8 cellular contexts compared by ENCODE assay signal in genomic region chr6:32971245-32971580, GRCh38. TPM values are rescaled to one million over a fixed set of nuclear protein-coding genes. Genes with fewer than 3 reads are reported as not detected.
DNase-seq lines count a peak whose midpoint lies in the region; ATAC-seq and TF ChIP-seq lines count a peak whose summit lies in the region.

No MANE protein-coding gene starts in this region.

- peak overlapping the region; percentile 89 for H3K4me3 ChIP-seq in iPS-18a (ENCODE audit: low read length)

- no peak for ATAC-seq in activated T-helper 17 cell treated with anti-CD3 and anti-CD28 coated beads, Interleukin-2, amount 50 U/mL, for 72 hours (replicated peaks)
- ATAC-seq in stimulated activated naive CD8-positive, alpha-beta T cell treated with anti-CD3 and anti-CD28 coated beads, Interleukin-15, amount 100 ng/mL, for 72 hours, result no peak

- H3K36me3 Mint-ChIP-seq in HFFc6 (ENCODE audit: low read depth), result peaks cover 50% of the 10 kb centered on the region
- peaks cover 88% of the 10 kb centered on the region for H3K36me3 Mint-ChIP-seq in activated T-helper 17 cell treated with anti-CD3 and anti-CD28 coated beads, Interleukin-2, amount 50 U/mL, for 72 hours (ENCODE audit: low read depth)

- H3K9me3 Mint-ChIP-seq in HFFc6, result peaks cover 13% of the 10 kb centered on the region
- no peaks in the 10 kb centered on the region for H3K9me3 Mint-ChIP-seq in activated T-helper 17 cell treated with anti-CD3 and anti-CD28 coated beads, Interleukin-2, amount 50 U/mL, for 72 hours
- no peaks in the 10 kb centered on the region for H3K9me3 Mint-ChIP-seq in stimulated activated naive CD8-positive, alpha-beta T cell treated with anti-CD3 and anti-CD28 coated beads, Interleukin-15, amount 100 ng/mL, for 72 hours

- no peaks in the 10 kb centered on the region for H3K27me3 ChIP-seq in iPS-18a (ENCODE audit: control insufficient read depth, insufficient read depth, low read length)

- H3K9me3 ChIP-seq in iPS-18a (ENCODE audit: control insufficient read depth, low read depth, low read length), result no peaks in the 10 kb centered on the region

- peaks cover 30% of the 10 kb centered on the region for H3K4me1 Mint-ChIP-seq in HFFc6 (ENCODE audit: low read depth)
- peaks cover 19% of the 10 kb centered on the region for H3K4me1 Mint-ChIP-seq in activated T-helper 17 cell treated with anti-CD3 and anti-CD28 coated beads, Interleukin-2, amount 50 U/mL, for 72 hours
- H3K4me1 Mint-ChIP-seq in stimulated activated naive CD8-positive, alpha-beta T cell treated with anti-CD3 and anti-CD28 coated beads, Interleukin-15, amount 100 ng/mL, for 72 hours, result peaks cover 38% of the 10 kb centered on the region

- H3K27ac ChIP-seq in iPS-18a (ENCODE audit: low read length), result peak overlapping the region; percentile 99

- peak overlapping the region; percentile 99 for H3K27ac Mint-ChIP-seq in HFFc6
- H3K27ac Mint-ChIP-seq in activated T-helper 17 cell treated with anti-CD3 and anti-CD28 coated beads, Interleukin-2, amount 50 U/mL, for 72 hours, result peak overlapping the region; percentile 99
- H3K27ac Mint-ChIP-seq in stimulated activated naive CD8-positive, alpha-beta T cell treated with anti-CD3 and anti-CD28 coated beads, Interleukin-15, amount 100 ng/mL, for 72 hours, result peak overlapping the region; percentile 99 to 100

- H3K4me1 ChIP-seq in iPS-18a (ENCODE audit: control insufficient read depth, low read depth, low read length), result peaks cover 11% of the 10 kb centered on the region

- H3K27me3 Mint-ChIP-seq in HFFc6 (ENCODE audit: insufficient read depth), result peaks cover 37% of the 10 kb centered on the region
- H3K27me3 Mint-ChIP-seq in activated T-helper 17 cell treated with anti-CD3 and anti-CD28 coated beads, Interleukin-2, amount 50 U/mL, for 72 hours, result no peaks in the 10 kb centered on the region
- H3K27me3 Mint-ChIP-seq in stimulated activated naive CD8-positive, alpha-beta T cell treated with anti-CD3 and anti-CD28 coated beads, Interleukin-15, amount 100 ng/mL, for 72 hours, result no peaks in the 10 kb centered on the region

- no peak for TF ChIP-seq CTCF in HFFc6 (IDR thresholded peaks at IDR 0.05)

- peaks cover 41% of the 10 kb centered on the region for H3K36me3 ChIP-seq in iPS-18a (ENCODE audit: control insufficient read depth, low read depth, low read length)

- H3K9ac ChIP-seq in iPS-18a (ENCODE audit: low read length), result peak overlapping the region; percentile 98

- peak overlapping the region; percentile 93 for H3K4me3 Mint-ChIP-seq in HFFc6
- peak overlapping the region; percentile 84 for H3K4me3 Mint-ChIP-seq in activated T-helper 17 cell treated with anti-CD3 and anti-CD28 coated beads, Interleukin-2, amount 50 U/mL, for 72 hours
- H3K4me3 Mint-ChIP-seq in stimulated activated naive CD8-positive, alpha-beta T cell treated with anti-CD3 and anti-CD28 coated beads, Interleukin-15, amount 100 ng/mL, for 72 hours, result peak overlapping the region; percentile 75 to 82

- no peak for DNase-seq in HFFc6
- no peak for DNase-seq in stimulated activated naive CD8-positive, alpha-beta T cell treated with anti-CD3 and anti-CD28 coated beads, Interleukin-15, amount 100 ng/mL, for 72 hours
- DNase-seq in NCI-H1436 treated with DMSO at 0.1 percent for 48 hours (lab: John Stamatoyannopoulos, UW), result no peak
- no peak for DNase-seq in SKM-1 (lab: John Stamatoyannopoulos, UW; ENCODE audit: unreplicated experiment)
- no peak for DNase-seq in C1 segment of cervical spinal cord (lab: John Stamatoyannopoulos, UW)
- no peak for DNase-seq in central memory CD4-positive, alpha-beta T cell

RNA-seq across cellular contexts. Expression of gene BRD2, which starts 2.8 kb away (rescaled TPM):
- total RNA-seq in HFFc6 (2021; fragmentation: NEBNext Ultra II Directional; extraction: Animal tissue kit (Norgen Biotek cat#: 25700)), result 100 to 1,000 TPM; 147 to 163 (median 157) TPM
- total RNA-seq in activated T-helper 17 cell treated with anti-CD3 and anti-CD28 coated beads, Interleukin-2, amount 50 U/mL, for 72 hours, result 100 to 1,000 TPM; 229 to 281 TPM

RNA-seq across cellular contexts. Expression of gene HLA-DMA, which starts 18.3 kb away (rescaled TPM):
- 1 to 10 TPM; 2.0 to 3.1 (median 2.2) TPM for total RNA-seq in HFFc6 (2021; fragmentation: NEBNext Ultra II Directional; extraction: Animal tissue kit (Norgen Biotek cat#: 25700))
- total RNA-seq in activated T-helper 17 cell treated with anti-CD3 and anti-CD28 coated beads, Interleukin-2, amount 50 U/mL, for 72 hours, result 10 to 100 TPM; 22.4 to 53.8 TPM

RNA-seq across cellular contexts. Expression of gene HLA-DMB, which starts 30.4 kb away (rescaled TPM):
- not detected for total RNA-seq in HFFc6 (2021; fragmentation: NEBNext Ultra II Directional; extraction: Animal tissue kit (Norgen Biotek cat#: 25700))
- 10 to 100 TPM in 1 of 2 donors, 1 to 10 TPM in 1; 2.7 to 17.7 TPM for total RNA-seq in activated T-helper 17 cell treated with anti-CD3 and anti-CD28 coated beads, Interleukin-2, amount 50 U/mL, for 72 hours

RNA-seq across cellular contexts. Expression of gene HLA-DOA, which starts 38.2 kb away (rescaled TPM):
- not detected for total RNA-seq in HFFc6 (2021; fragmentation: NEBNext Ultra II Directional; extraction: Animal tissue kit (Norgen Biotek cat#: 25700))
- total RNA-seq in activated T-helper 17 cell treated with anti-CD3 and anti-CD28 coated beads, Interleukin-2, amount 50 U/mL, for 72 hours, result 1 to 10 TPM in 1 of 2 donors, under 1 TPM in 1; 0.56 to 7.8 TPM

Comparison
In these comparisons a context has a peak if more than half of its experiments do, and no peak if none do; other contexts are left out.
1. RNA of gene HLA-DMA, which starts 18.3 kb away (total RNA-seq): 22.4 to 53.8 TPM in activated T-helper 17 cell treated with anti-CD3 and anti-CD28 coated beads, Interleukin-2, amount 50 U/mL, for 72 hours; 2.0 to 3.1 TPM in HFFc6; every median in the first group is over 4 times any median in the second.
2. Peak in every context shown above with its lines, with median percentiles within 50 percentile points of each other: H3K27ac Mint-ChIP-seq and H3K4me3 Mint-ChIP-seq.